In the genomic region with DNA sequence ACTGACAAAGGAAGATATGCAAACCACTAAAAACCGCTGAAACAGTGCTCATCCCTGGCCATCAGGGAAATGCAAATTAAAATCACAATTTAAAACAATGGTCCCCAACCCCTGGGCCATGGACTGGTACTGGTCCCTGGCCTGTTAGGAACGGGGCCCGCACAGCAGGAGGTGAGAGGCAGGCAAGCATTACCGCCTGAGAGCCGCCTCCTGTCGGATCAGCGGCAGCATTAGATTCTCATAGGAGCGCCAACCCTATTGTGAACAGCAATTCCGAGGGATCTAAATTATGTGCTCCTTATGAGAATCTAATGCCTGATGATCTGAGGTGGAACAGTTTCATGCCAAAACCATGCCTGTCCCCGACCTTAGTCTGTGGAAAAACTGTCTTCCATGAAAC, we compare ENCODE assay signal across 37 cellular contexts. TPM values are rescaled to one million over a fixed set of nuclear protein-coding genes. Genes with fewer than 3 reads are reported as not detected.
"Had no signal": no experiment of that assay in that cellular context is flagged by ENCODE, and none has a peak within 500 bp of the region (broad histone marks: within the 10 kb centered on the region; RNA-seq: fewer than 3 reads in every experiment).

No MANE protein-coding gene starts in this region.

- H3K9me3 Mint-ChIP-seq: activated CD4-positive, alpha-beta T cell treated with anti-CD3 and anti-CD28 coated beads, Interleukin-2, amount 10 ng/mL, durations not matched to agents 7 days and 5 days; activated naive CD4-positive, alpha-beta T cell treated with anti-CD3 and anti-CD28 coated beads for 36 hours; activated naive CD8-positive, alpha-beta T cell treated with anti-CD3 and anti-CD28 coated beads, Interleukin-2, amount 10 ng/mL, durations not matched to agents 7 days and 5 days; activated T-helper 2 cell treated with anti-CD3 and anti-CD28 coated beads, Interferon-gamma antibody, Interleukin-2, Interleukin-4, amounts not matched to agents 10 μg/mL and 5 μg/mL and 100 μg/mL, durations not matched to agents 14 hours and 24 hours and 36 hours had no signal

- DNase-seq: activated CD4-positive, alpha-beta T cell treated with anti-CD3 and anti-CD28 coated beads, Interleukin-2, amount 10 ng/mL, durations not matched to agents 7 days and 5 days; activated CD4-positive, alpha-beta T cell treated with anti-CD3 and anti-CD28 coated beads, Interleukin-2, amount 50 U/mL, for 48 hours; activated CD8-positive, alpha-beta T cell treated with anti-CD3 and anti-CD28 coated beads, Interleukin-2, amount 10 ng/mL, durations not matched to agents 7 days and 5 days; activated gamma-delta T cell; activated naive CD4-positive, alpha-beta T cell treated with anti-CD3 and anti-CD28 coated beads for 36 hours; activated naive CD8-positive, alpha-beta T cell treated with anti-CD3 and anti-CD28 coated beads, Interleukin-2, amount 10 ng/mL, durations not matched to agents 7 days and 5 days; body of pancreas; Karpas-422; KBM-7; NCI-H1105; NCI-H1417 treated with DMSO at 0.1 percent for 48 hours; NCI-H1694; NCI-H1930; NCI-H345; NCI-H510A; NCI-H526; NCI-H748 treated with DMSO at 0.1 percent for 48 hours; NK-92 treated with Interleukin-12 subunit alpha and Interleukin-12 subunit beta, amount 100 ng/mL, for 24 hours; PC-3; SIG-M5; SW 1271; T-helper 1 cell; T-helper 2 cell; T-helper 9 cell; WERI-Rb-1 had no signal

- H3K27me3 Mint-ChIP-seq: activated CD4-positive, alpha-beta T cell treated with anti-CD3 and anti-CD28 coated beads, Interleukin-2, amount 10 ng/mL, durations not matched to agents 7 days and 5 days; activated naive CD8-positive, alpha-beta T cell treated with anti-CD3 and anti-CD28 coated beads, Interleukin-2, amount 10 ng/mL, durations not matched to agents 7 days and 5 days had no signal

- ATAC-seq: activated CD8-positive, alpha-beta T cell treated with anti-CD3 and anti-CD28 coated beads, Interleukin-2, amount 10 ng/mL, durations not matched to agents 7 days and 5 days; body of pancreas; PC-3; Right ventricle myocardium inferior; SK-N-SH treated with all-trans-retinoic acid at 6 μM for 48 hours had no signal

- H3K4me3 ChIP-seq: body of pancreas, breast epithelium, coronary artery had no signal

- H3K9me3 ChIP-seq: body of pancreas, breast epithelium had no signal

- H3K4me3 Mint-ChIP-seq: activated CD4-positive, alpha-beta T cell treated with anti-CD3 and anti-CD28 coated beads, Interleukin-2, amount 10 ng/mL, durations not matched to agents 7 days and 5 days; activated CD8-positive, alpha-beta T cell treated with anti-CD3 and anti-CD28 coated beads, Interleukin-2, amount 10 ng/mL, durations not matched to agents 7 days and 5 days; activated naive CD4-positive, alpha-beta T cell treated with anti-CD3 and anti-CD28 coated beads for 36 hours; activated naive CD8-positive, alpha-beta T cell treated with anti-CD3 and anti-CD28 coated beads, Interleukin-2, amount 10 ng/mL, durations not matched to agents 7 days and 5 days had no signal

- H3K27ac Mint-ChIP-seq: activated CD4-positive, alpha-beta T cell treated with anti-CD3 and anti-CD28 coated beads, Interleukin-2, amount 10 ng/mL, durations not matched to agents 7 days and 5 days; activated CD8-positive, alpha-beta T cell treated with anti-CD3 and anti-CD28 coated beads, Interleukin-2, amount 10 ng/mL, durations not matched to agents 7 days and 5 days; activated naive CD4-positive, alpha-beta T cell treated with anti-CD3 and anti-CD28 coated beads for 36 hours; activated naive CD8-positive, alpha-beta T cell treated with anti-CD3 and anti-CD28 coated beads, Interleukin-2, amount 10 ng/mL, durations not matched to agents 7 days and 5 days; activated T-helper 2 cell treated with anti-CD3 and anti-CD28 coated beads, Interferon-gamma antibody, Interleukin-2, Interleukin-4, amounts not matched to agents 10 μg/mL and 5 μg/mL and 100 μg/mL, durations not matched to agents 14 hours and 24 hours and 36 hours had no signal

- FAIRE-seq: astrocyte, RCC 7860 had no signal

- H3K27ac ChIP-seq: body of pancreas, breast epithelium, coronary artery, RWPE1, WERI-Rb-1 had no signal

- H3K4me1 ChIP-seq: breast epithelium had no signal

- H3K36me3 ChIP-seq: breast epithelium, WERI-Rb-1 had no signal

- H3K27me3 ChIP-seq: body of pancreas, breast epithelium had no signal

RNA-seq across cellular contexts. Expression of a gene that starts 19.9 kb away (rescaled TPM):
- total RNA-seq: activated CD4-positive, alpha-beta T cell treated with anti-CD3 and anti-CD28 coated beads, Interleukin-2, amount 10 ng/mL, durations not matched to agents 7 days and 5 days; activated CD8-positive, alpha-beta T cell treated with anti-CD3 and anti-CD28 coated beads, Interleukin-2, amount 10 ng/mL, durations not matched to agents 7 days and 5 days; activated naive CD8-positive, alpha-beta T cell treated with anti-CD3 and anti-CD28 coated beads, Interleukin-2, amount 10 ng/mL, durations not matched to agents 7 days and 5 days; activated T-helper 2 cell treated with anti-CD3 and anti-CD28 coated beads, Interferon-gamma antibody, Interleukin-2, Interleukin-4, amounts not matched to agents 10 μg/mL and 5 μg/mL and 100 μg/mL, durations not matched to agents 14 hours and 24 hours and 36 hours; astrocyte; body of pancreas; breast epithelium; cardiac septum; MCF 10A; Right ventricle myocardium inferior; SK-MEL-5 had no signal
- polyA plus RNA-seq: adipose tissue had no signal
